In the genomic region with DNA sequence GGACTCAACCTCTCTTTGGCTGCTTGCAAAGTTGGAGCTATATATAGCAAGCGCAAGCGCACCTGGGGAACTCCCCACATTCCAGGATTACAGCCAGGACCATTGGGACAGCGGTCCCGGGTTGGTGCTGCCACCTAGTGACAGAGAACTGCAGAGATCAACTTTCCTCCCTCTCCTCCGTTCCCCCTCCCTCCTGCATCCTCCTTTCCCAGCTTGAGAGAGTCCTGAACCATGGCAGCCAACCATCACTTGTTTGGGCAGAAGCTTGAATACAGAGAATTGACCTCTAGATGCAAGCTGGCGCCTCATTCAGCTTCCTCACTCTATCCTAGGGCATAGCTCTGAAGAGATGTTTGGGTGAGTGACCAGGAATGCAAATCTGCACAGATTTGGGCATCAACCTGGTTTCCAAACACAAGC, we compare ENCODE assay signal across 8 cellular contexts. TPM values are rescaled to one million over a fixed set of nuclear protein-coding genes. Genes with fewer than 3 reads are reported as not detected.
DNase-seq lines count a peak whose midpoint lies in the region; ATAC-seq and TF ChIP-seq lines count a peak whose summit lies in the region.

No MANE protein-coding gene starts in this region.

- peak overlapping the region; percentile 78 for H3K27ac Mint-ChIP-seq in activated CD8-positive, alpha-beta memory T cell treated with anti-CD3 and anti-CD28 coated beads, Interleukin-2, amount 10 ng/mL, durations not matched to agents 7 days and 5 days

- DNase-seq in DMS53 (lab: John Stamatoyannopoulos, UW): peak; percentile 89
- peak; percentile 31 for DNase-seq in NCI-H510A (lab: John Stamatoyannopoulos, UW)
- DNase-seq in activated CD8-positive, alpha-beta memory T cell treated with anti-CD3 and anti-CD28 coated beads, Interleukin-2, amount 10 ng/mL, durations not matched to agents 7 days and 5 days: peak; percentile 65
- DNase-seq in esophagus muscularis mucosa (ENCODE audit: extremely low spot score): no peak
- DNase-seq in myocyte (ENCODE audit: low read depth): peak; percentile 82
- DNase-seq in upper lobe of left lung: peak in 1 of 2 donors; percentile 90

- peaks cover 68% of the 10 kb centered on the region for H3K4me1 Mint-ChIP-seq in activated CD8-positive, alpha-beta memory T cell treated with anti-CD3 and anti-CD28 coated beads, Interleukin-2, amount 10 ng/mL, durations not matched to agents 7 days and 5 days

- H3K4me3 Mint-ChIP-seq in activated CD8-positive, alpha-beta memory T cell treated with anti-CD3 and anti-CD28 coated beads, Interleukin-2, amount 10 ng/mL, durations not matched to agents 7 days and 5 days: no peak overlapping the region

- ATAC-seq in HG02798 (IDR thresholded peaks at IDR 0.05; ENCODE audit: poor library complexity, unreplicated experiment) (peak; percentile 56), upper lobe of left lung (ENCODE audit: low FRiP score in 2 of 2) (peak; percentile 91 to 94), HG02571 (IDR thresholded peaks at IDR 0.05; ENCODE audit: unreplicated experiment) (no peak)
- peak; percentile 16 for ATAC-seq in activated CD8-positive, alpha-beta memory T cell treated with anti-CD3 and anti-CD28 coated beads, Interleukin-2, amount 10 ng/mL, durations not matched to agents 7 days and 5 days

- WGBS in esophagus muscularis mucosa: 6% methylated on average over 6 of the region's 6 CpGs
- 6 to 8% methylated on average over 6 of the region's 6 CpGs for WGBS in upper lobe of left lung, 2 donors

- TF ChIP-seq EP300 in esophagus muscularis mucosa (IDR thresholded peaks at IDR 0.05): no peak
- no peak for TF ChIP-seq EP300 in upper lobe of left lung (IDR thresholded peaks at IDR 0.05)

- no peaks in the 10 kb centered on the region for H3K27me3 Mint-ChIP-seq in activated CD8-positive, alpha-beta memory T cell treated with anti-CD3 and anti-CD28 coated beads, Interleukin-2, amount 10 ng/mL, durations not matched to agents 7 days and 5 days

- H3K36me3 Mint-ChIP-seq in activated CD8-positive, alpha-beta memory T cell treated with anti-CD3 and anti-CD28 coated beads, Interleukin-2, amount 10 ng/mL, durations not matched to agents 7 days and 5 days: peaks cover 14% of the 10 kb centered on the region

- no peaks in the 10 kb centered on the region for H3K27me3 ChIP-seq in esophagus muscularis mucosa
- H3K27me3 ChIP-seq in upper lobe of left lung: no peaks in the 10 kb centered on the region

- no peak for TF ChIP-seq POLR2A in esophagus muscularis mucosa (IDR thresholded peaks at IDR 0.05; ENCODE audit: low read depth)
- TF ChIP-seq POLR2A in upper lobe of left lung (IDR thresholded peaks at IDR 0.05): no peak

- no peaks in the 10 kb centered on the region for H3K9me3 ChIP-seq in esophagus muscularis mucosa
- H3K9me3 ChIP-seq in upper lobe of left lung: peaks cover 0 to 4% (median 0%) of the 10 kb centered on the region in 4 donors

- H3K9me3 Mint-ChIP-seq in activated CD8-positive, alpha-beta memory T cell treated with anti-CD3 and anti-CD28 coated beads, Interleukin-2, amount 10 ng/mL, durations not matched to agents 7 days and 5 days (ENCODE audit: low read depth): no peaks in the 10 kb centered on the region

- H3K4me1 ChIP-seq in esophagus muscularis mucosa (peaks cover 6 to 11% (median 8%) of the 10 kb centered on the region in 4 donors), upper lobe of left lung (peaks cover 14 to 18% (median 15%) of the 10 kb centered on the region in 4 donors)

- H3K4me3 ChIP-seq in esophagus muscularis mucosa: no peak overlapping the region
- H3K4me3 ChIP-seq in upper lobe of left lung: no peak overlapping the region

- H3K36me3 ChIP-seq in esophagus muscularis mucosa (no peaks in the 10 kb centered on the region), upper lobe of left lung (no peaks in the 10 kb centered on the region)

- intact Hi-C loops in esophagus muscularis mucosa (cut with DNase I): no loop called here

- CTCF ChIA-PET in activated CD8-positive, alpha-beta memory T cell treated with anti-CD3 and anti-CD28 coated beads, Interleukin-2, amount 10 ng/mL, durations not matched to agents 7 days and 5 days (lab: Charles Lee): interaction anchor here (0.7 to 6.2 kb wide), 31 partner anchors 8 to 430 kb away, joined by 3 to 152 read pairs (median 5); a partner anchor contains a TSS

- H3K27ac ChIP-seq in esophagus muscularis mucosa (replicated peaks in 1 of 4): no peak overlapping the region
- no peak overlapping the region for H3K27ac ChIP-seq in upper lobe of left lung

- TF ChIP-seq CTCF in esophagus muscularis mucosa (IDR thresholded peaks at IDR 0.05) (peak; percentile 52 to 80 (median 58)), upper lobe of left lung (IDR thresholded peaks at IDR 0.05) (peak; percentile 74 to 88 (median 84))

RNA-seq across cellular contexts. Expression of a gene that starts 17.4 kb away (rescaled TPM):
- total RNA-seq in activated CD8-positive, alpha-beta memory T cell treated with anti-CD3 and anti-CD28 coated beads, Interleukin-2, amount 10 ng/mL, durations not matched to agents 7 days and 5 days: 1 to 10 TPM; 2.1 to 5.8 TPM
- total RNA-seq in esophagus muscularis mucosa (1 to 10 TPM; 2.5 to 7.5 (median 4.6) TPM), myocyte (42.5 and 53.8 TPM in 2 replicates), upper lobe of left lung (10 to 100 TPM; 19.4 to 41.3 (median 31.8) TPM)
- polyA plus RNA-seq in myocyte (2012): 7.8 TPM

RNA-seq across cellular contexts. Expression of a gene that starts 38.8 kb away (rescaled TPM):
- 10 to 100 TPM; 74.6 to 81.3 TPM for total RNA-seq in activated CD8-positive, alpha-beta memory T cell treated with anti-CD3 and anti-CD28 coated beads, Interleukin-2, amount 10 ng/mL, durations not matched to agents 7 days and 5 days
- total RNA-seq in esophagus muscularis mucosa (10 to 100 TPM in 1 of 4 donors, 1 to 10 TPM in 3; 1.7 to 37.3 (median 4.4) TPM), myocyte (not detected in 2 replicates), upper lobe of left lung (10 to 100 TPM in 5 of 6 donors, 1 to 10 TPM in 1; 5.4 to 25.1 (median 10.8) TPM)
- not detected for polyA plus RNA-seq in myocyte (2012)
